1 cellular context compared by ENCODE assay signal in genomic region chr4:176906693-176907092, GRCh38.
A peak's percentile ranks its signal among the peaks of the same experiment; 100 is the strongest.
TF ChIP-seq lines count a peak whose summit lies in the region.

No MANE protein-coding gene starts in this region.

TF ChIP-seq in HepG2, 621 proteins besides CTCF, POLR2A, EP300 and RAD21:
- no peak for TF ChIP-seq ZNF362 (CRISPR knock-in tag; IDR thresholded peaks at IDR 0.05; ENCODE audit: borderline replicate concordance)
- TF ChIP-seq CREB1 (IDR thresholded peaks at IDR 0.05) = 0 out of 2 replicates have a peak, but pooled peaks have one; percentile 14
- TF ChIP-seq CREB1 (CRISPR knock-in tag; IDR thresholded peaks at IDR 0.05) = no peak
